Comparison of ENCODE assay signal across 3 cellular contexts in genomic region chr1:219954736-219955421, GRCh38.
TF ChIP-seq lines count a peak whose summit lies in the region.

No MANE protein-coding gene starts in this region.

TF ChIP-seq in GM23338, 12 proteins besides CTCF, POLR2A, EP300 and RAD21 (continues in another document):
- TF ChIP-seq ETS1 (IDR thresholded peaks at IDR 0.05) = no peak
- TF ChIP-seq STAT1 (IDR thresholded peaks at IDR 0.05; ENCODE audit: unreplicated experiment) = no peak
- TF ChIP-seq JUNB (IDR thresholded peaks at IDR 0.05; ENCODE audit: unreplicated experiment) = no peak
- TF ChIP-seq ZNF462 (CRISPR knock-in tag; IDR thresholded peaks at IDR 0.05) = no peak
- TF ChIP-seq EZH2 (IDR thresholded peaks at IDR 0.05; ENCODE audit: low read depth, unreplicated experiment) = no peak

TF ChIP-seq in K562, 482 proteins besides CTCF, POLR2A, EP300 and RAD21 (continued from another document and continues in another):
- peak; percentile 50; the same call in 1 of the 2 replicates for TF ChIP-seq ZNF592 (IDR thresholded peaks at IDR 0.05)
- TF ChIP-seq HMGN3 (IDR thresholded peaks at IDR 0.05; ENCODE audit: borderline replicate concordance, extremely low read depth, insufficient read length, low read depth, low read length) = no peak
- 0 out of 2 replicates have a peak, but pooled peaks have one; percentile 31 for TF ChIP-seq ZBTB2 (IDR thresholded peaks at IDR 0.05)
- no peak for TF ChIP-seq AFF1 (IDR thresholded peaks at IDR 0.05; ENCODE audit: low read depth in 1 of 2, partially characterized antibody in 2 of 2)
- peak; percentile 27; the same call in 1 of the 2 replicates for TF ChIP-seq NR2C1 (IDR thresholded peaks at IDR 0.05)
- TF ChIP-seq NR2C1 (tag; IDR thresholded peaks at IDR 0.05) = no peak
- peak; percentile 18 to 67; a peak in 1 of 4 replicates for TF ChIP-seq HDAC1 (IDR thresholded peaks at IDR 0.05)
- no peak for TF ChIP-seq IFI16 (CRISPR knock-in tag; IDR thresholded peaks at IDR 0.05)
- TF ChIP-seq MTA3 (IDR thresholded peaks at IDR 0.05; ENCODE audit: borderline replicate concordance) = no peak
- TF ChIP-seq UBTF (IDR thresholded peaks at IDR 0.05; ENCODE audit: borderline replicate concordance in 1 of 2, low read depth in 2 of 2, low read length in 2 of 2) = no peak
- TF ChIP-seq ESRRA (IDR thresholded peaks at IDR 0.05; ENCODE audit: borderline replicate concordance, low read depth) = peak; percentile 64; the same call in 1 of the 2 replicates

TF ChIP-seq in liver, 16 proteins besides CTCF, POLR2A, EP300 and RAD21 (continued from another document):
- TF ChIP-seq ZBTB33 (IDR thresholded peaks at IDR 0.05) = no peak
- no peak for TF ChIP-seq FOXA1 (IDR thresholded peaks at IDR 0.05)
- TF ChIP-seq ATF3 (IDR thresholded peaks at IDR 0.05) = no peak
- peak; percentile 52 for TF ChIP-seq REST (IDR thresholded peaks at IDR 0.05)
- TF ChIP-seq YY1 (IDR thresholded peaks at IDR 0.05) = peak; percentile 86
- TF ChIP-seq RXRA (IDR thresholded peaks at IDR 0.05) = peak; percentile 92 to 96
- TF ChIP-seq NR2F2 (IDR thresholded peaks at IDR 0.05) = no peak
- TF ChIP-seq JUND (IDR thresholded peaks at IDR 0.05) = peak in 1 of 2 donors; percentile 54
- peak; percentile 82 for TF ChIP-seq MAX (IDR thresholded peaks at IDR 0.05)
- no peak for TF ChIP-seq GABPA (IDR thresholded peaks at IDR 0.05 in 1 of 2, conservative IDR thresholded peaks at IDR 0.05 in 1 of 2)
- TF ChIP-seq HNF4A (conservative IDR thresholded peaks at IDR 0.05) = peak; percentile 94 to 95
- peak; percentile 96 for TF ChIP-seq SP1 (IDR thresholded peaks at IDR 0.05)
- peak; percentile 79 for TF ChIP-seq HNF4G (IDR thresholded peaks at IDR 0.05)
- peak; percentile 66 for TF ChIP-seq FOXA2 (IDR thresholded peaks at IDR 0.05)
- TF ChIP-seq TAF1 (conservative IDR thresholded peaks at IDR 0.05) = no peak
